1 cellular context compared by ENCODE assay signal in genomic region chr9:89226076-89226475, GRCh38.
TF ChIP-seq lines count a peak whose summit lies in the region.

No MANE protein-coding gene starts in this region.

TF ChIP-seq in HepG2, 621 proteins besides CTCF, POLR2A, EP300 and RAD21 (continued from another document):
- TF ChIP-seq ZNF512B (CRISPR knock-in tag; IDR thresholded peaks at IDR 0.05; ENCODE audit: borderline replicate concordance) (no peak), ZNF280B (CRISPR knock-in tag; IDR thresholded peaks at IDR 0.05; ENCODE audit: borderline replicate concordance) (no peak), WIZ (CRISPR knock-in tag; IDR thresholded peaks at IDR 0.05) (no peak), TBL1XR1 (IDR thresholded peaks at IDR 0.05; ENCODE audit: borderline replicate concordance, low read length, partially characterized antibody) (no peak), ZBTB38 (CRISPR knock-in tag; IDR thresholded peaks at IDR 0.05) (no peak), SIN3B (IDR thresholded peaks at IDR 0.05; ENCODE audit: low read length) (no peak), BRD4 (CRISPR knock-in tag; IDR thresholded peaks at IDR 0.05) (no peak), TCF7L2 (IDR thresholded peaks at IDR 0.05; ENCODE audit: low read depth, low read length) (no peak), ZNF724P (CRISPR knock-in tag; IDR thresholded peaks at IDR 0.05; ENCODE audit: borderline replicate concordance) (no peak), CREB1 (IDR thresholded peaks at IDR 0.05) (no peak), CREB1 (CRISPR knock-in tag; IDR thresholded peaks at IDR 0.05) (no peak), JDP2 (CRISPR knock-in tag; IDR thresholded peaks at IDR 0.05; ENCODE audit: borderline replicate concordance) (no peak), ZFY (CRISPR knock-in tag; IDR thresholded peaks at IDR 0.05) (no peak), MIXL1 (CRISPR knock-in tag; IDR thresholded peaks at IDR 0.05) (no peak), CSRNP1 (CRISPR knock-in tag; IDR thresholded peaks at IDR 0.05) (no peak), BCLAF1 (IDR thresholded peaks at IDR 0.05) (no peak), TBX3 (IDR thresholded peaks at IDR 0.05; ENCODE audit: borderline replicate concordance) (no peak)
